In genomic region chr16:85573696-85574641, GRCh38 we compare ENCODE assay signal across 9 cellular contexts. TPM values are rescaled to one million over a fixed set of nuclear protein-coding genes. Genes with fewer than 3 reads are reported as not detected.
DNase-seq lines count a peak whose midpoint lies in the region; TF ChIP-seq lines count a peak whose summit lies in the region.
"Had no signal": no experiment of that assay in that cellular context is flagged by ENCODE, and none has a peak within 500 bp of the region (broad histone marks: within the 10 kb centered on the region; RNA-seq: fewer than 3 reads in every experiment).

No MANE protein-coding gene starts in this region.

- no peak for TF ChIP-seq POLR2A in transverse colon (IDR thresholded peaks at IDR 0.05)

- 0 to 48% methylated on average over 1 to 37 of the region's 37 CpGs for WGBS in transverse colon (ENCODE audit: low coverage in 1 of 2), 2 donors

- TF ChIP-seq EP300 in transverse colon (IDR thresholded peaks at IDR 0.05; ENCODE audit: low read depth) = peak; percentile 2

- no peaks in the 10 kb centered on the region for H3K9me3 ChIP-seq in transverse colon

- H3K27me3 ChIP-seq in transverse colon = no peaks in the 10 kb centered on the region

- peak overlapping the region; percentile 74 to 81 (median 80) for H3K27ac ChIP-seq in transverse colon
- H3K27ac ChIP-seq: 22Rv1 had no signal

- peak overlapping the region in 1 of 4 donors; percentile 10 for H3K4me3 ChIP-seq in transverse colon

- intact Hi-C loops in transverse colon (cut with DNase I; ENCODE audit: low total_unique reads) = no loop called here

- H3K36me3 ChIP-seq in transverse colon = no peaks in the 10 kb centered on the region

- DNase-seq in DMS153 treated with DMSO at 0.1 percent for 48 hours (lab: John Stamatoyannopoulos, UW; ENCODE audit: unreplicated experiment) = peak; percentile 15
- no peak for DNase-seq in DMS153 (lab: John Stamatoyannopoulos, UW)
- peak; percentile 72 for DNase-seq in dermis blood vessel endothelial cell
- peak; percentile 61 to 91 for DNase-seq in lung microvascular endothelial cell (ENCODE audit: low read depth in 2 of 2)
- DNase-seq in transverse colon = no peak
- DNase-seq in activated effector memory CD4-positive, alpha-beta T cell treated with anti-CD3 and anti-CD28 coated beads, Interleukin-2, amount 50 U/mL, for 16 hours = no peak
- no peak for DNase-seq in NCI-H128 (lab: John Stamatoyannopoulos, UW; ENCODE audit: unreplicated experiment)
- DNase-seq in NCI-H2029 treated with DMSO at 0.1 percent for 48 hours (lab: John Stamatoyannopoulos, UW) = no peak

- peaks cover 46 to 93% (median 78%) of the 10 kb centered on the region in 4 donors for H3K4me1 ChIP-seq in transverse colon

- in situ Hi-C loops in transverse colon (cut with MboI; ENCODE audit: low pct_ligation_motif_present in 1 of 4, low pct_unique_long_range_greater_than_20kb in 1 of 4, low sequenced_read_pairs in 3 of 4) = no loop called here

- no peak for TF ChIP-seq CTCF in transverse colon (IDR thresholded peaks at IDR 0.05)

RNA-seq across cellular contexts. Expression of gene GSE1, which starts 39.2 kb away (rescaled TPM):
- total RNA-seq in dermis blood vessel endothelial cell (27.5 and 28.8 TPM in 2 replicates), lung microvascular endothelial cell (6.5 and 12.1 TPM in 2 replicates), transverse colon (100 to 1,000 TPM; 100 to 139 (median 120) TPM)

Comparison
In these comparisons a context has a peak if more than half of its experiments do, and no peak if none do; other contexts are left out.
1. DNase-seq: peak in DMS153 treated with DMSO at 0.1 percent for 48 hours (single experiment), dermis blood vessel endothelial cell (single experiment) and lung microvascular endothelial cell (2 of 2); none in DMS153 (single experiment), transverse colon (single experiment), activated effector memory CD4-positive, alpha-beta T cell treated with anti-CD3 and anti-CD28 coated beads, Interleukin-2, amount 50 U/mL, for 16 hours (single experiment), NCI-H128 (single experiment) and NCI-H2029 treated with DMSO at 0.1 percent for 48 hours (single experiment).